Comparison of ENCODE assay signal across 21 cellular contexts in the genomic region with DNA sequence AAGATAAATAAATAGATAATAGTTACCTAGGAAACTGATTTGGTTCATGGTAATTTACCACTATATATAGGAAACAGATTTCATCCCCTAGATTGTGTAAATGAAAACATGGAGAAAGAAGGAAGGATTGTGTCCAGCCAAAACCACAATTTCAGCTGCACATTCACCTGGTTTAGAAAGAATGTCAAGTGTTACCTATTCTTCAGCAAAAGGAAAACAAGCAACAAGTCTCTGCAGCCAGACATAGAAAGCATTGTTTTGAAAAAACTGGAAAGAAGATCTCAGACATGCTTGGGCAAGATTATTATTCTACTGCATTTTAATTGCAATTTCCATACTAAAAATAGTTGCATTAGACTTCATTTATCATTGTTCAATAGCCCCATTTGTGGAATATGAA. TPM values are rescaled to one million over a fixed set of nuclear protein-coding genes. Genes with fewer than 3 reads are reported as not detected.
A peak's percentile ranks its signal among the peaks of the same experiment; 100 is the strongest.
DNase-seq lines count a peak whose midpoint lies in the region; ATAC-seq and TF ChIP-seq lines count a peak whose summit lies in the region.
"Had no signal": no experiment of that assay in that cellular context is flagged by ENCODE, and none has a peak within 500 bp of the region (broad histone marks: within the 10 kb centered on the region; RNA-seq: fewer than 3 reads in every experiment).

No MANE protein-coding gene starts in this region.

- ATAC-seq in GM18511 (IDR thresholded peaks at IDR 0.05; ENCODE audit: unreplicated experiment), result no peak
- no peak for ATAC-seq in natural killer cell

- TF ChIP-seq CTCF in epithelial cell of esophagus (IDR thresholded peaks at IDR 0.05; ENCODE audit: insufficient read depth, low read depth, low read length, missing control alignments) (no peak), thyroid gland (IDR thresholded peaks at IDR 0.05) (no peak), natural killer cell (IDR thresholded peaks at IDR 0.05) (no peak)

- H3K9me3 ChIP-seq in thyroid gland, result no peaks in the 10 kb centered on the region
- H3K9me3 ChIP-seq: BLaER1 treated with 17β-estradiol and CSF1 and Interleukin-3, amounts not matched to agents 10 nM and 100 nM; Peyer's patch; SJCRH30 had no signal

- H3K27me3 ChIP-seq in thyroid gland, result no peaks in the 10 kb centered on the region
- H3K27me3 ChIP-seq: BLaER1 treated with 17β-estradiol and CSF1 and Interleukin-3, amounts not matched to agents 10 nM and 100 nM; Peyer's patch had no signal

- peak overlapping the region; percentile 51 to 98 (median 93) for H3K27ac ChIP-seq in thyroid gland
- H3K27ac ChIP-seq: BLaER1 treated with 17β-estradiol and CSF1 and Interleukin-3, amounts not matched to agents 10 nM and 100 nM; Peyer's patch; SJCRH30 had no signal

- H3K36me3 ChIP-seq in thyroid gland, result no peaks in the 10 kb centered on the region
- H3K36me3 ChIP-seq: BLaER1 treated with 17β-estradiol and CSF1 and Interleukin-3, amounts not matched to agents 10 nM and 100 nM; Peyer's patch; SJCRH30 had no signal

- H3K4me1 Mint-ChIP-seq in natural killer cell, result no peaks in the 10 kb centered on the region

- H3K4me3 Mint-ChIP-seq in natural killer cell, result no peak overlapping the region
- H3K4me3 Mint-ChIP-seq: CD4-positive, alpha-beta memory T cell; IgD-negative memory B cell had no signal

- no peaks in the 10 kb centered on the region for H3K36me3 Mint-ChIP-seq in natural killer cell
- H3K36me3 Mint-ChIP-seq: CD4-positive, alpha-beta memory T cell; IgD-negative memory B cell had no signal

- peaks cover 27 to 49% of the 10 kb centered on the region in 2 donors for H3K4me1 ChIP-seq in thyroid gland
- H3K4me1 ChIP-seq: Peyer's patch, SJCRH30 had no signal

- peaks cover 37 to 52% of the 10 kb centered on the region in 2 donors for H3K27me3 Mint-ChIP-seq in natural killer cell (ENCODE audit: low read depth in 2 of 2)

- no peaks in the 10 kb centered on the region for H3K9me3 Mint-ChIP-seq in natural killer cell
- H3K9me3 Mint-ChIP-seq: CD4-positive, alpha-beta memory T cell; IgD-negative memory B cell had no signal

- H3K27ac Mint-ChIP-seq in natural killer cell, result no peak overlapping the region
- H3K27ac Mint-ChIP-seq: CD4-positive, alpha-beta memory T cell; IgD-negative memory B cell had no signal

- no peak overlapping the region for H3K4me3 ChIP-seq in epithelial cell of esophagus (ENCODE audit: low read length)
- no peak overlapping the region for H3K4me3 ChIP-seq in thyroid gland (replicated peaks in 1 of 3)
- H3K4me3 ChIP-seq: BLaER1 treated with 17β-estradiol and CSF1 and Interleukin-3, amounts not matched to agents 10 nM and 100 nM; Peyer's patch; SJCRH30 had no signal

- DNase-seq in NCI-H1048 (lab: John Stamatoyannopoulos, UW) (peak; percentile 63), NCI-H526 (lab: John Stamatoyannopoulos, UW) (peak; percentile 73 to 87), epithelial cell of esophagus (ENCODE audit: low read depth) (peak; percentile 61), thyroid gland (no peak), natural killer cell (no peak)
- no peak for DNase-seq in activated effector memory CD4-positive, alpha-beta T cell treated with anti-CD3 and anti-CD28 coated beads, Interleukin-2, amount 50 U/mL, for 16 hours
- DNase-seq: CD4-positive, alpha-beta memory T cell; DMS153; EL; GF-D8; MV-4-11; NCI-H1417 treated with DMSO at 0.1 percent for 48 hours; NCI-H187; NCI-H226; NCI-H510A treated with DMSO at 0.1 percent for 48 hours; Peyer's patch; SJCRH30 had no signal

- no peak for TF ChIP-seq POLR2A in thyroid gland (IDR thresholded peaks at IDR 0.05)

- intact Hi-C loops in thyroid gland (cut with DNase I) (no loop called here), natural killer cell (cut with micrococcal nuclease) (no loop called here)

RNA-seq across cellular contexts. Expression of a gene that starts 8.8 kb away (rescaled TPM):
- total RNA-seq in thyroid gland (10 to 100 TPM; 41.2 to 97.5 (median 50.7) TPM), natural killer cell (100 to 1,000 TPM; 142 to 162 (median 145) TPM)
- total RNA-seq: OCI-LY7 had no signal

Comparison
In these comparisons a context has a peak if more than half of its experiments do, and no peak if none do; other contexts are left out.
1. DNase-seq: peak in NCI-H1048 (single experiment), NCI-H526 (2 of 2) and epithelial cell of esophagus (single experiment); none in thyroid gland (0 of 2), activated effector memory CD4-positive, alpha-beta T cell treated with anti-CD3 and anti-CD28 coated beads, Interleukin-2, amount 50 U/mL, for 16 hours (single experiment) and natural killer cell (single experiment).